In the genomic region with DNA sequence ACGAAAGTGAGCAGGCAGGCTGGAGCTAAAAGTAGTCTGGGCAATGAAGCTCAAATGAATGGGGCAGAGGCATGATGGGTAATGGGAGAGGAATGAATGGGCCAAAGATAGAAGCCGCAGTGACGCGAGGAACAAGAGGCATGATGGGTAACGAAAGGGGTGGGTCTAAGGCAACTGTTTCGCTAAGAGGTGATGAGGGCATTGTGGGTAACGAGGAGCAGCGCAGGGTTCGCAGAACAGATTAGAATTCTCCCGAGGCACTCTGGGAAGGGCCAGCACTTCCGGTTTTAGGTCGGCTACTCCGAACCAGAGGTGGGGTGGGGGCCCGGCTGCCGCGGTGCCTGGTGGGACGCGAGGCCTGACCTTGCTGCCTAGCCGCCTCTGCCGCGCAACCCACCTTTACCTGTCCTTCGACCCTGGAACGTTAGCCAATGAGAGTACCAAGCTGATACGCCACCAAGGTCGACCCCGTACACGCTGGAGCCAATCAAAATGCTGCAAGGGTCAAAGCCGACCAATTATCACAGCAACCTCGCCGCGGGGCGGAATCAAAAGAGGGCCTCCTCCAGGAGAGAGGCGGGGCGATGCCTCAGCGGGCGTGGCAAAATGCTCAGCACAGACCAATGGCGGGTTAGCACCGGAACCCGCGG, we compare ENCODE assay signal across 8 cellular contexts. TPM values are rescaled to one million over a fixed set of nuclear protein-coding genes. Genes with fewer than 3 reads are reported as not detected.
DNase-seq lines count a peak whose midpoint lies in the region; ATAC-seq and TF ChIP-seq lines count a peak whose summit lies in the region.

No MANE protein-coding gene starts in this region.

- H3K27ac ChIP-seq in WERI-Rb-1 = peak overlapping the region; percentile 84
- peak overlapping the region; percentile 88 for H3K27ac ChIP-seq in effector memory CD4-positive, alpha-beta T cell (ENCODE audit: insufficient read depth, low read length, poor library complexity, severe bottlenecking)

- no peak for TF ChIP-seq POLR2A in lower leg skin (IDR thresholded peaks at IDR 0.05)

- peaks cover 57% of the 10 kb centered on the region for H3K36me3 ChIP-seq in WERI-Rb-1
- peaks cover 24% of the 10 kb centered on the region for H3K36me3 ChIP-seq in effector memory CD4-positive, alpha-beta T cell (ENCODE audit: control insufficient read depth, insufficient read depth, low read length)

- peaks cover 15% of the 10 kb centered on the region for H3K4me1 ChIP-seq in effector memory CD4-positive, alpha-beta T cell (ENCODE audit: control insufficient read depth, insufficient read depth, low read length, poor library complexity, severe bottlenecking)

- no peaks in the 10 kb centered on the region for H3K27me3 ChIP-seq in WERI-Rb-1 (ENCODE audit: insufficient read depth, low read depth, severe bottlenecking)
- no peaks in the 10 kb centered on the region for H3K27me3 ChIP-seq in effector memory CD4-positive, alpha-beta T cell (replicated peaks; ENCODE audit: control insufficient read depth, insufficient read depth, low read length, poor library complexity, severe bottlenecking)

- DNase-seq in COLO829 (ENCODE audit: low spot score) (peak; percentile 98), GM19238 (ENCODE audit: insufficient read length, low spot score) (peak; percentile 97), NCI-H2227 (lab: John Stamatoyannopoulos, UW; ENCODE audit: unreplicated experiment) (peak; percentile 99), WERI-Rb-1 (peak; percentile 100), lower leg skin (ENCODE audit: low spot score in 2 of 2) (peak in 1 of 2 donors; percentile 100)
- peak; percentile 100 for DNase-seq in effector memory CD4-positive, alpha-beta T cell
- DNase-seq in stimulated activated naive CD4-positive, alpha-beta T cell treated with Interleukin-2 at 50 U/mL for 16 hours (lab: John Stamatoyannopoulos, UW) = peak; percentile 100

- WGBS in lower leg skin, 2 donors = 0 to 1% methylated on average over 38 to 40 of the region's 40 CpGs

- H3K4me3 ChIP-seq in WERI-Rb-1 (ENCODE audit: low read depth, low read length) (peak overlapping the region; percentile 47), lower leg skin (ENCODE audit: low read depth, poor library complexity, severe bottlenecking) (peak overlapping the region; percentile 20)
- H3K4me3 ChIP-seq in effector memory CD4-positive, alpha-beta T cell (ENCODE audit: insufficient read depth, low read depth, low read length, poor library complexity, severe bottlenecking) = peak overlapping the region; percentile 54

- intact Hi-C loops in lower leg skin (cut with DNase I; ENCODE audit: low total_unique reads) = no loop called here

- TF ChIP-seq CTCF in WERI-Rb-1 (IDR thresholded peaks at IDR 0.05; ENCODE audit: low read depth, low read length) = no peak
- TF ChIP-seq CTCF in lower leg skin (IDR thresholded peaks at IDR 0.05) = no peak

- peak; percentile 77 for ATAC-seq in HG03342 (IDR thresholded peaks at IDR 0.05; ENCODE audit: unreplicated experiment)

- no peaks in the 10 kb centered on the region for H3K9me3 ChIP-seq in WERI-Rb-1 (ENCODE audit: severe bottlenecking)
- no peaks in the 10 kb centered on the region for H3K9me3 ChIP-seq in effector memory CD4-positive, alpha-beta T cell (ENCODE audit: control insufficient read depth, low read length)

RNA-seq across cellular contexts. Expression of gene TOMM40, which starts 0.6 kb away (rescaled TPM):
- 10 to 100 TPM; 32.5 to 52.3 (median 46.4) TPM for total RNA-seq in lower leg skin

RNA-seq across cellular contexts. Expression of gene APOE, which starts 15.1 kb away (rescaled TPM):
- 100 to 1,000 TPM; 511 to 997 (median 747) TPM for total RNA-seq in lower leg skin

RNA-seq across cellular contexts. Expression of gene APOC1, which starts 23.9 kb away (rescaled TPM):
- total RNA-seq in lower leg skin = 10 to 100 TPM; 17.1 to 35.5 (median 28.8) TPM

RNA-seq across cellular contexts. Expression of gene NECTIN2, which starts 44.4 kb away (rescaled TPM):
- total RNA-seq in lower leg skin = 10 to 100 TPM; 75.2 to 91.1 (median 82.4) TPM

RNA-seq across cellular contexts. Expression of gene APOC4, which starts 51.5 kb away (rescaled TPM):
- total RNA-seq in lower leg skin = not detected
